Comparison of ENCODE assay signal across 1 cellular context in genomic region chr22:40040927-40041326, GRCh38.
TF ChIP-seq lines count a peak whose summit lies in the region.

No MANE protein-coding gene starts in this region.

TF ChIP-seq in HEK293, 187 proteins besides CTCF, POLR2A, EP300 and RAD21 (continued from another document):
- TF ChIP-seq, protein P1, sequence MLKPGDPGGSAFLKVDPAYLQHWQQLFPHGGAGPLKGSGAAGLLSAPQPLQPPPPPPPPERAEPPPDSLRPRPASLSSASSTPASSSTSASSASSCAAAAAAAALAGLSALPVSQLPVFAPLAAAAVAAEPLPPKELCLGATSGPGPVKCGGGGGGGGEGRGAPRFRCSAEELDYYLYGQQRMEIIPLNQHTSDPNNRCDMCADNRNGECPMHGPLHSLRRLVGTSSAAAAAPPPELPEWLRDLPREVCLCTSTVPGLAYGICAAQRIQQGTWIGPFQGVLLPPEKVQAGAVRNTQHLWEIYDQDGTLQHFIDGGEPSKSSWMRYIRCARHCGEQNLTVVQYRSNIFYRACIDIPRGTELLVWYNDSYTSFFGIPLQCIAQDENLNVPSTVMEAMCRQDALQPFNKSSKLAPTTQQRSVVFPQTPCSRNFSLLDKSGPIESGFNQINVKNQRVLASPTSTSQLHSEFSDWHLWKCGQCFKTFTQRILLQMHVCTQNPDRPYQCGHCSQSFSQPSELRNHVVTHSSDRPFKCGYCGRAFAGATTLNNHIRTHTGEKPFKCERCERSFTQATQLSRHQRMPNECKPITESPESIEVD (tag by site-specific recombination; IDR thresholded peaks at IDR 0.05), result peak; percentile 58; the same call in 1 of the 2 replicates
- TF ChIP-seq, protein P2, sequence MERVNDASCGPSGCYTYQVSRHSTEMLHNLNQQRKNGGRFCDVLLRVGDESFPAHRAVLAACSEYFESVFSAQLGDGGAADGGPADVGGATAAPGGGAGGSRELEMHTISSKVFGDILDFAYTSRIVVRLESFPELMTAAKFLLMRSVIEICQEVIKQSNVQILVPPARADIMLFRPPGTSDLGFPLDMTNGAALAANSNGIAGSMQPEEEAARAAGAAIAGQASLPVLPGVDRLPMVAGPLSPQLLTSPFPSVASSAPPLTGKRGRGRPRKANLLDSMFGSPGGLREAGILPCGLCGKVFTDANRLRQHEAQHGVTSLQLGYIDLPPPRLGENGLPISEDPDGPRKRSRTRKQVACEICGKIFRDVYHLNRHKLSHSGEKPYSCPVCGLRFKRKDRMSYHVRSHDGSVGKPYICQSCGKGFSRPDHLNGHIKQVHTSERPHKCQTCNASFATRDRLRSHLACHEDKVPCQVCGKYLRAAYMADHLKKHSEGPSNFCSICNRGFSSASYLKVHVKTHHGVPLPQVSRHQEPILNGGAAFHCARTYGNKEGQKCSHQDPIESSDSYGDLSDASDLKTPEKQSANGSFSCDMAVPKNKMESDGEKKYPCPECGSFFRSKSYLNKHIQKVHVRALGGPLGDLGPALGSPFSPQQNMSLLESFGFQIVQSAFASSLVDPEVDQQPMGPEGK (tag by site-specific recombination; IDR thresholded peaks at IDR 0.05), result no peak
- TF ChIP-seq KLF8 (tag by site-specific recombination; IDR thresholded peaks at IDR 0.05), result no peak
- TF ChIP-seq ZNF585B (tag by site-specific recombination; IDR thresholded peaks at IDR 0.05), result no peak
- TF ChIP-seq TRIM28 (IDR thresholded peaks at IDR 0.05; ENCODE audit: borderline replicate concordance, low read length), result no peak
- TF ChIP-seq MZF1 (tag by site-specific recombination; IDR thresholded peaks at IDR 0.05; ENCODE audit: borderline replicate concordance), result peak; percentile 54; the same call in 1 of the 2 replicates
- no peak for TF ChIP-seq ZNF664 (tag by site-specific recombination; IDR thresholded peaks at IDR 0.05)
- no peak for TF ChIP-seq ZNF202 (tag by site-specific recombination; IDR thresholded peaks at IDR 0.05; ENCODE audit: borderline replicate concordance)
- no peak for TF ChIP-seq SP7 (tag by site-specific recombination; IDR thresholded peaks at IDR 0.05)
- TF ChIP-seq ZNF2 (tag by site-specific recombination; IDR thresholded peaks at IDR 0.05), result no peak
- TF ChIP-seq, protein P3, sequence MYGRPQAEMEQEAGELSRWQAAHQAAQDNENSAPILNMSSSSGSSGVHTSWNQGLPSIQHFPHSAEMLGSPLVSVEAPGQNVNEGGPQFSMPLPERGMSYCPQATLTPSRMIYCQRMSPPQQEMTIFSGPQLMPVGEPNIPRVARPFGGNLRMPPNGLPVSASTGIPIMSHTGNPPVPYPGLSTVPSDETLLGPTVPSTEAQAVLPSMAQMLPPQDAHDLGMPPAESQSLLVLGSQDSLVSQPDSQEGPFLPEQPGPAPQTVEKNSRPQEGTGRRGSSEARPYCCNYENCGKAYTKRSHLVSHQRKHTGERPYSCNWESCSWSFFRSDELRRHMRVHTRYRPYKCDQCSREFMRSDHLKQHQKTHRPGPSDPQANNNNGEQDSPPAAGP (tag by site-specific recombination; IDR thresholded peaks at IDR 0.05), result no peak
- peak; percentile 38; the same call in 1 of the 2 replicates for TF ChIP-seq ZBTB48 (tag by site-specific recombination; IDR thresholded peaks at IDR 0.05)
- no peak for TF ChIP-seq ZNF221 (tag by site-specific recombination; IDR thresholded peaks at IDR 0.05; ENCODE audit: borderline replicate concordance)
- peak; percentile 81 for TF ChIP-seq ZBTB17 (tag by site-specific recombination; IDR thresholded peaks at IDR 0.05)
- no peak for TF ChIP-seq SP3 (tag by site-specific recombination; IDR thresholded peaks at IDR 0.05)
- no peak for TF ChIP-seq ZNF335 (tag by site-specific recombination; conservative IDR thresholded peaks at IDR 0.05)
- peak; percentile 18; the same call in 1 of the 2 replicates for TF ChIP-seq ZSCAN30 (tag by site-specific recombination; IDR thresholded peaks at IDR 0.05)
- no peak for TF ChIP-seq ZNF777 (tag by site-specific recombination; IDR thresholded peaks at IDR 0.05; ENCODE audit: borderline replicate concordance)
- TF ChIP-seq ZBTB20 (tag by site-specific recombination; IDR thresholded peaks at IDR 0.05), result peak; percentile 26; the same call in 1 of the 2 replicates
- no peak for TF ChIP-seq HOXC10 (CRISPR knock-in tag; IDR thresholded peaks at IDR 0.05)
- peak; percentile 64 for TF ChIP-seq SCRT1 (tag by site-specific recombination; IDR thresholded peaks at IDR 0.05; ENCODE audit: borderline replicate concordance)
- no peak for TF ChIP-seq ZBTB8A (tag by site-specific recombination; IDR thresholded peaks at IDR 0.05)
- TF ChIP-seq YY2 (tag by site-specific recombination; IDR thresholded peaks at IDR 0.05), result no peak
- no peak for TF ChIP-seq ZNF394 (tag by site-specific recombination; IDR thresholded peaks at IDR 0.05; ENCODE audit: borderline replicate concordance)
- no peak for TF ChIP-seq ZNF175 (tag by site-specific recombination; IDR thresholded peaks at IDR 0.05)
- TF ChIP-seq ZNF473 (tag by site-specific recombination; IDR thresholded peaks at IDR 0.05), result no peak
- peak; percentile 51; the same call in 1 of the 2 replicates for TF ChIP-seq FEZF1 (tag by site-specific recombination; IDR thresholded peaks at IDR 0.05)
- TF ChIP-seq ZNF266 (tag by site-specific recombination; IDR thresholded peaks at IDR 0.05; ENCODE audit: low read depth), result no peak
- TF ChIP-seq YY1 (tag by site-specific recombination; IDR thresholded peaks at IDR 0.05), result no peak
- TF ChIP-seq BCL6B (tag by site-specific recombination; IDR thresholded peaks at IDR 0.05), result no peak
- TF ChIP-seq ZSCAN5A (tag by site-specific recombination; IDR thresholded peaks at IDR 0.05), result no peak
- no peak for TF ChIP-seq ZNF596 (tag by site-specific recombination; IDR thresholded peaks at IDR 0.05)
- TF ChIP-seq ZNF16 (tag by site-specific recombination; IDR thresholded peaks at IDR 0.05; ENCODE audit: low read depth), result 0 out of 2 replicates have a peak, but pooled peaks have one; percentile 8
- no peak for TF ChIP-seq ZNF776 (tag by site-specific recombination; IDR thresholded peaks at IDR 0.05; ENCODE audit: borderline replicate concordance)
- TF ChIP-seq ZNF792 (tag by site-specific recombination; IDR thresholded peaks at IDR 0.05), result peak; percentile 55; the same call in 1 of the 2 replicates
- TF ChIP-seq ZNF239 (tag by site-specific recombination; IDR thresholded peaks at IDR 0.05), result no peak
- TF ChIP-seq ZNF76 (tag by site-specific recombination; IDR thresholded peaks at IDR 0.05; ENCODE audit: borderline replicate concordance, low read depth), result no peak
- no peak for TF ChIP-seq ZNF529 (tag by site-specific recombination; IDR thresholded peaks at IDR 0.05; ENCODE audit: insufficient replicate concordance)
- no peak for TF ChIP-seq ZNF280C (tag by site-specific recombination; IDR thresholded peaks at IDR 0.05)
- TF ChIP-seq OSR2 (tag by site-specific recombination; IDR thresholded peaks at IDR 0.05), result no peak; the same call in 1 of the 2 replicates
- TF ChIP-seq ZNF785 (tag by site-specific recombination; IDR thresholded peaks at IDR 0.05), result no peak
- no peak for TF ChIP-seq ZFP3 (tag by site-specific recombination; IDR thresholded peaks at IDR 0.05; ENCODE audit: low read depth)
- no peak for TF ChIP-seq ZNF311 (tag by site-specific recombination; IDR thresholded peaks at IDR 0.05; ENCODE audit: borderline replicate concordance)
